In the genomic region with DNA sequence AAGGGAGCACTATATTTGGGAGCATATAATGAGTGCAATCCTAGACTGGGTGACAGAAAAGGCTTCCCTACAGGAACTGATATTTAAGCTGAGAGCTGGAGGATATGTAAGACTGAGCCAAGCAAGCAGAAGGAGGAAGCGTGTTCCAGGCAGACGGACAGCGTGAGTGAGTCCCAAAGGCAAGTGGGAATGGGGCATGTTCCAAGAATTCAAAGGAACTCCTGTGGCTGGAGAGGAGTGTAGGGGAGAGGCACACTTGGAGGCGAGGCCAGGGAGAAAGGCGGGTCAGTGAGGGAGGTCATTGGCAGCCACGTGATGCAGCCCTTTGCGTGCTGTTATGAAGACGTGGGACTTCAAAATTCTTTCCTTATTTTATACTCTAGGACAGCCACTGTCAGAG, we compare ENCODE assay signal across 19 cellular contexts. TPM values are rescaled to one million over a fixed set of nuclear protein-coding genes. Genes with fewer than 3 reads are reported as not detected.
DNase-seq lines count a peak whose midpoint lies in the region; ATAC-seq and TF ChIP-seq lines count a peak whose summit lies in the region.
"Had no signal": no experiment of that assay in that cellular context is flagged by ENCODE, and none has a peak within 500 bp of the region (broad histone marks: within the 10 kb centered on the region; RNA-seq: fewer than 3 reads in every experiment).

No MANE protein-coding gene starts in this region.

- H3K4me1 ChIP-seq in body of pancreas (no peaks in the 10 kb centered on the region), lung (ENCODE audit: control insufficient read depth in 2 of 2, insufficient read depth in 2 of 2, low read length in 2 of 2) (peaks cover 0 to 6% of the 10 kb centered on the region in 2 donors)
- H3K4me1 ChIP-seq: colonic mucosa, thyroid gland had no signal

- no peak overlapping the region for H3K27ac Mint-ChIP-seq in activated naive CD8-positive, alpha-beta T cell treated with anti-CD3 and anti-CD28 coated beads for 36 hours
- H3K27ac Mint-ChIP-seq: IgD-negative memory B cell had no signal

- WGBS in body of pancreas, 2 donors, result 81 to 82% methylated on average over 8 of the region's 8 CpGs
- WGBS in lung, 2 donors, result 64 to 65% methylated on average over 8 of the region's 8 CpGs

- H3K4me1 Mint-ChIP-seq in activated naive CD8-positive, alpha-beta T cell treated with anti-CD3 and anti-CD28 coated beads for 36 hours, result peaks cover 2% of the 10 kb centered on the region

- no peaks in the 10 kb centered on the region for H3K36me3 Mint-ChIP-seq in activated naive CD8-positive, alpha-beta T cell treated with anti-CD3 and anti-CD28 coated beads for 36 hours
- H3K36me3 Mint-ChIP-seq: IgD-negative memory B cell had no signal

- no peaks in the 10 kb centered on the region for H3K9me3 ChIP-seq in body of pancreas
- H3K9me3 ChIP-seq in lung (ENCODE audit: control insufficient read depth in 2 of 2, insufficient read depth in 1 of 2, low read length in 1 of 2), result no peaks in the 10 kb centered on the region
- H3K9me3 ChIP-seq: colonic mucosa, thyroid gland had no signal

- H3K36me3 ChIP-seq in body of pancreas (replicated peaks in 1 of 2; ENCODE audit: insufficient read depth in 1 of 2, low read depth in 2 of 2), result no peaks in the 10 kb centered on the region
- no peaks in the 10 kb centered on the region for H3K36me3 ChIP-seq in lung (ENCODE audit: control insufficient read depth in 2 of 2, insufficient read depth in 2 of 2, low read length in 2 of 2)
- H3K36me3 ChIP-seq: colonic mucosa, thyroid gland had no signal

- no peak for TF ChIP-seq POLR2A in body of pancreas (IDR thresholded peaks at IDR 0.05)

- no peak overlapping the region for H3K4me3 Mint-ChIP-seq in activated naive CD8-positive, alpha-beta T cell treated with anti-CD3 and anti-CD28 coated beads for 36 hours
- H3K4me3 Mint-ChIP-seq: IgD-negative memory B cell had no signal

- H3K27me3 ChIP-seq in body of pancreas (no peaks in the 10 kb centered on the region), lung (ENCODE audit: control insufficient read depth, insufficient read depth) (no peaks in the 10 kb centered on the region)
- H3K27me3 ChIP-seq: colonic mucosa, thyroid gland had no signal

- H3K4me3 ChIP-seq in body of pancreas (no peak overlapping the region), fibroblast of the aortic adventitia (ENCODE audit: low read depth, low read length) (no peak overlapping the region), lung (no peak overlapping the region)
- H3K4me3 ChIP-seq: colonic mucosa, smooth muscle cell, thyroid gland had no signal

- H3K9me3 Mint-ChIP-seq in activated naive CD8-positive, alpha-beta T cell treated with anti-CD3 and anti-CD28 coated beads for 36 hours, result no peaks in the 10 kb centered on the region

- ATAC-seq in body of pancreas (peak; percentile 33), lung (ENCODE audit: insufficient read depth, low FRiP score) (no peak)

- intact Hi-C loops in body of pancreas (cut with DNase I), result no loop called here

- DNase-seq in body of pancreas (peak in 1 of 4 donors; percentile 15), fibroblast of the aortic adventitia (ENCODE audit: low read depth) (peak; percentile 79), lung (ENCODE audit: low spot score) (no peak), stromal cell of bone marrow (ENCODE audit: low read depth) (peak; percentile 69), DMS 273 treated with DMSO at 0.1 percent for 48 hours (lab: John Stamatoyannopoulos, UW) (no peak), SHP77 (lab: John Stamatoyannopoulos, UW) (no peak), NCI-H2081 (lab: John Stamatoyannopoulos, UW) (no peak)
- DNase-seq in activated naive CD8-positive, alpha-beta T cell treated with anti-CD3 and anti-CD28 coated beads for 36 hours, result no peak
- DNase-seq: colonic mucosa, head of caudate nucleus, islet precursor cell, NCI-H2029 treated with DMSO at 0.1 percent for 48 hours, NCI-H510A treated with DMSO at 0.1 percent for 48 hours, SIG-M5, T-helper 2 cell, thyroid gland had no signal

- H3K27me3 Mint-ChIP-seq in activated naive CD8-positive, alpha-beta T cell treated with anti-CD3 and anti-CD28 coated beads for 36 hours, result no peaks in the 10 kb centered on the region
- H3K27me3 Mint-ChIP-seq: IgD-negative memory B cell had no signal

- no peak for TF ChIP-seq CTCF in body of pancreas (IDR thresholded peaks at IDR 0.05)
- no peak for TF ChIP-seq CTCF in fibroblast of the aortic adventitia (IDR thresholded peaks at IDR 0.05; ENCODE audit: insufficient read depth, low read length)
- TF ChIP-seq CTCF in lung (IDR thresholded peaks at IDR 0.05; ENCODE audit: control extremely low read depth, extremely low read depth), result no peak

- H3K27ac ChIP-seq in body of pancreas (no peak overlapping the region), lung (ENCODE audit: low read depth in 1 of 2, low read length in 1 of 2) (peak overlapping the region; percentile 35 to 39)
- H3K27ac ChIP-seq: colonic mucosa, epithelial cell of prostate, thyroid gland had no signal

RNA-seq across cellular contexts. Expression of a gene that starts 27.9 kb away (rescaled TPM):
- total RNA-seq in body of pancreas (100 to 1,000 TPM in 1 of 2 donors, 10 to 100 TPM in 1; 51.1 to 238 TPM), fibroblast of the aortic adventitia (ENCODE audit: low replicate concordance) (63.2 and 871 TPM in 2 replicates), lung (100 to 1,000 TPM; 130 to 299 TPM)
- polyA plus RNA-seq in lung, result 100 to 1,000 TPM in 1 of 2 donors, 10 to 100 TPM in 1; 68.9 to 165 TPM
- total RNA-seq in activated naive CD8-positive, alpha-beta T cell treated with anti-CD3 and anti-CD28 coated beads for 36 hours, result 100 to 1,000 TPM; 129 to 141 TPM

Comparison
In these comparisons a context has a peak if more than half of its experiments do, and no peak if none do; other contexts are left out.
1. DNase-seq: peak in fibroblast of the aortic adventitia (single experiment) and stromal cell of bone marrow (single experiment); none in lung (single experiment), DMS 273 treated with DMSO at 0.1 percent for 48 hours (single experiment), activated naive CD8-positive, alpha-beta T cell treated with anti-CD3 and anti-CD28 coated beads for 36 hours (single experiment), SHP77 (0 of 2) and NCI-H2081 (0 of 2).
2. H3K27ac ChIP-seq: peak in lung (2 of 2); none in body of pancreas (0 of 4).